ENCODE assay signal across 2 cellular contexts in the genomic region with DNA sequence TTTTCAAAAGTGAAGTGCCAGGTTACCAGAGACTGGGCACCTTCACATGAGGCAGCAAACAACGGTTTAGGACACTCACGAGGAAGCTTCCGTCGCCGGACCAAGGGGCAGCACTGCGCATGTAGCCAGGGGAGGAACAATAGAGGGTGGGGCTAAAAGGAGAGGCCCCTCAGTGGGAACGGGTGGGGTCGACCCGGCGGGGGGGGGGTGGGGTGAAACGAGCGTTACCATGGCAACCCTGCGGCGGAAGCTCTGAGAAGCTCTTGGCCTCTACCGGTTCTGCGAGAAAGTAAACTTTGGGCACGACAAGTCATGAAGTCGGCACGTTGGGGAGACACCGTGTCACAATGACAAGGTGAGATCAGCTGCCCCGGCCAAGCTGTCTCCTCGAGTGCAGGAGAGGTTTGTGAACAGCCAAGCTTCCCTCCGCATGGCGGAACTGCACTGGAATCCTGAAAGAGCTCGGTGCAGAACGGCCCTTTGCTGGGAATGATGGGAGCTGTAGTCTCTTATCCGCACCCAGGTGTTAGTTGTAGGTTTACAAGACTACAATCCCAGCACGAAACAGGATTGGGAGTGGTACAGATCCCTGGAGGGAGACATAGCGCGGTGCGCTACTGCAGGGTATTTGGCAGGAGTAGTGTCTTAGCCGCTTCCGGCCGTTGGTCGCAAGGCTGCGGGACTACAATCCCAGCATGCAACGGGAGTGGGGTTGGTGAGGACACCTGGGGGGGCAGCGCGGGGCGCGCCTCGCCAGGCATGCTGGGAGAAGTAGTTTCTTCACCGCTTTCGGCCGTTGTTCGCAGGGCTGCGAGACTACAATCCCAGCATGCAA.
TF ChIP-seq lines count a peak whose summit lies in the region.

No MANE protein-coding gene starts in this region.

TF ChIP-seq in liver, 16 proteins besides CTCF, POLR2A, EP300 and RAD21 (continued from another document):
- TF ChIP-seq SP1 (IDR thresholded peaks at IDR 0.05) (peak; percentile 56), EGR1 (IDR thresholded peaks at IDR 0.05; ENCODE audit: low read depth in 2 of 2) (no peak), GABPA (IDR thresholded peaks at IDR 0.05 in 1 of 2, conservative IDR thresholded peaks at IDR 0.05 in 1 of 2) (peak; percentile 28 to 83), HNF4A (conservative IDR thresholded peaks at IDR 0.05) (no peak)
- TF ChIP-seq, protein P1, sequence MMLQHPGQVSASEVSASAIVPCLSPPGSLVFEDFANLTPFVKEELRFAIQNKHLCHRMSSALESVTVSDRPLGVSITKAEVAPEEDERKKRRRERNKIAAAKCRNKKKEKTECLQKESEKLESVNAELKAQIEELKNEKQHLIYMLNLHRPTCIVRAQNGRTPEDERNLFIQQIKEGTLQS (IDR thresholded peaks at IDR 0.05), result no peak

TF ChIP-seq in HepG2, 621 proteins besides CTCF, POLR2A, EP300 and RAD21 (continued from another document):
- TF ChIP-seq, protein P2, sequence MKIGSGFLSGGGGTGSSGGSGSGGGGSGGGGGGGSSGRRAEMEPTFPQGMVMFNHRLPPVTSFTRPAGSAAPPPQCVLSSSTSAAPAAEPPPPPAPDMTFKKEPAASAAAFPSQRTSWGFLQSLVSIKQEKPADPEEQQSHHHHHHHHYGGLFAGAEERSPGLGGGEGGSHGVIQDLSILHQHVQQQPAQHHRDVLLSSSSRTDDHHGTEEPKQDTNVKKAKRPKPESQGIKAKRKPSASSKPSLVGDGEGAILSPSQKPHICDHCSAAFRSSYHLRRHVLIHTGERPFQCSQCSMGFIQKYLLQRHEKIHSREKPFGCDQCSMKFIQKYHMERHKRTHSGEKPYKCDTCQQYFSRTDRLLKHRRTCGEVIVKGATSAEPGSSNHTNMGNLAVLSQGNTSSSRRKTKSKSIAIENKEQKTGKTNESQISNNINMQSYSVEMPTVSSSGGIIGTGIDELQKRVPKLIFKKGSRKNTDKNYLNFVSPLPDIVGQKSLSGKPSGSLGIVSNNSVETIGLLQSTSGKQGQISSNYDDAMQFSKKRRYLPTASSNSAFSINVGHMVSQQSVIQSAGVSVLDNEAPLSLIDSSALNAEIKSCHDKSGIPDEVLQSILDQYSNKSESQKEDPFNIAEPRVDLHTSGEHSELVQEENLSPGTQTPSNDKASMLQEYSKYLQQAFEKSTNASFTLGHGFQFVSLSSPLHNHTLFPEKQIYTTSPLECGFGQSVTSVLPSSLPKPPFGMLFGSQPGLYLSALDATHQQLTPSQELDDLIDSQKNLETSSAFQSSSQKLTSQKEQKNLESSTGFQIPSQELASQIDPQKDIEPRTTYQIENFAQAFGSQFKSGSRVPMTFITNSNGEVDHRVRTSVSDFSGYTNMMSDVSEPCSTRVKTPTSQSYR (CRISPR knock-in tag; IDR thresholded peaks at IDR 0.05; ENCODE audit: borderline replicate concordance), result no peak
- TF ChIP-seq HDAC1 (CRISPR knock-in tag; IDR thresholded peaks at IDR 0.05) (no peak), HNF4A (CRISPR knock-in tag; IDR thresholded peaks at IDR 0.05) (no peak), HNRNPK (IDR thresholded peaks at IDR 0.05; ENCODE audit: low read depth, low read length, poor library complexity, severe bottlenecking) (no peak), KDM5A (IDR thresholded peaks at IDR 0.05; ENCODE audit: borderline replicate concordance, low read length) (no peak), SMAD3 (CRISPR knock-in tag; IDR thresholded peaks at IDR 0.05) (no peak), AGO1 (IDR thresholded peaks at IDR 0.05; ENCODE audit: low read depth, low read length, poor library complexity, severe bottlenecking) (no peak), PLRG1 (conservative IDR thresholded peaks at IDR 0.05) (no peak), ZNF790 (CRISPR knock-in tag; IDR thresholded peaks at IDR 0.05; ENCODE audit: borderline replicate concordance) (no peak), KAT7 (CRISPR knock-in tag; IDR thresholded peaks at IDR 0.05; ENCODE audit: borderline replicate concordance) (no peak), ZNF329 (CRISPR knock-in tag; IDR thresholded peaks at IDR 0.05; ENCODE audit: low read depth) (no peak), KDM5B (CRISPR knock-in tag; IDR thresholded peaks at IDR 0.05; ENCODE audit: borderline replicate concordance) (no peak), PAX8 (CRISPR knock-in tag; IDR thresholded peaks at IDR 0.05; ENCODE audit: borderline replicate concordance) (no peak), ZNF674 (CRISPR knock-in tag; IDR thresholded peaks at IDR 0.05; ENCODE audit: low read depth) (no peak)
- TF ChIP-seq, protein P3, sequence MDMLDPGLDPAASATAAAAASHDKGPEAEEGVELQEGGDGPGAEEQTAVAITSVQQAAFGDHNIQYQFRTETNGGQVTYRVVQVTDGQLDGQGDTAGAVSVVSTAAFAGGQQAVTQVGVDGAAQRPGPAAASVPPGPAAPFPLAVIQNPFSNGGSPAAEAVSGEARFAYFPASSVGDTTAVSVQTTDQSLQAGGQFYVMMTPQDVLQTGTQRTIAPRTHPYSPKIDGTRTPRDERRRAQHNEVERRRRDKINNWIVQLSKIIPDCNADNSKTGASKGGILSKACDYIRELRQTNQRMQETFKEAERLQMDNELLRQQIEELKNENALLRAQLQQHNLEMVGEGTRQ (IDR thresholded peaks at IDR 0.05; ENCODE audit: low read depth, low read length), result no peak
- TF ChIP-seq, protein P3 (CRISPR knock-in tag; IDR thresholded peaks at IDR 0.05; ENCODE audit: borderline replicate concordance), result no peak
